In the genomic region with DNA sequence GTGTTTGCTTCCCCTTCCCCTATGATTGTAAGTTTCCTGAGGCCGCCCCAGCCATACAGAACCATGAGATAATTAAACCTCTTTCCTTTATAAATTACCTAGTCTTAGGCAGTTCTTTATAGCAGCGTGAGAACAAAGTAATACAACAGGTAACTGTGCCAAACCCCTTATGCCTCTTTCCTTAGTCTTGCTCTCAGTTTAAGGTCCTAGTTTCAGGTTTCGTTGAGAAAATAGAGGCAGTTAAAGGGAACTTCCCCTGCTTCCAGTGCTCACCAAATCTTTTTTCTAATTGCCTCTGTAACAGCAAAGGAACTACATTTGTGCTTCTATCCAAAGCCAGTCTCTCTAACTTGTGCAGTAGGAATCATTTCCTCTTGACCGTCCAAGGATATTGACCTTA, we compare ENCODE assay signal across 17 cellular contexts.
DNase-seq lines count a peak whose midpoint lies in the region; ATAC-seq and TF ChIP-seq lines count a peak whose summit lies in the region.
"Had no signal": no experiment of that assay in that cellular context is flagged by ENCODE, and none has a peak within 500 bp of the region (broad histone marks: within the 10 kb centered on the region; RNA-seq: fewer than 3 reads in every experiment).

No MANE protein-coding gene starts in this region.

- TF ChIP-seq CTCF in H9 (conservative IDR thresholded peaks at IDR 0.05) (no peak), endodermal cell (conservative IDR thresholded peaks at IDR 0.05) (no peak), nephron progenitor cell (IDR thresholded peaks at IDR 0.05) (no peak), mammary epithelial cell (conservative IDR thresholded peaks at IDR 0.05 in 1 of 2, IDR thresholded peaks at IDR 0.05 in 1 of 2; ENCODE audit: extremely low read depth in 1 of 2, insufficient read depth in 1 of 2, low read depth in 1 of 2, low read length in 2 of 2) (no peak)

- H3K36me3 ChIP-seq in endodermal cell (ENCODE audit: control insufficient read depth, insufficient read depth, low read length) (peaks cover 18% of the 10 kb centered on the region), mammary epithelial cell (ENCODE audit: insufficient read depth, low read length) (peaks cover 11% of the 10 kb centered on the region)
- H3K36me3 ChIP-seq: BE2C had no signal

- no peak overlapping the region for H3K27ac ChIP-seq in H9 (ENCODE audit: insufficient read length, low read depth, low read length)
- no peak overlapping the region for H3K27ac ChIP-seq in endodermal cell (ENCODE audit: low read depth, low read length)
- H3K27ac ChIP-seq in mammary epithelial cell (ENCODE audit: insufficient read depth, low read depth, low read length) = no peak overlapping the region
- H3K27ac ChIP-seq: A549 had no signal

- H3K79me1 ChIP-seq in H9 (ENCODE audit: insufficient read depth, low read depth, low read length, poor library complexity, severe bottlenecking) = no peaks in the 10 kb centered on the region

- H3K4me1 ChIP-seq in H9 (ENCODE audit: insufficient read depth, low read length) (peaks cover 7% of the 10 kb centered on the region; the same call in 1 of the 2 replicates), endodermal cell (ENCODE audit: control insufficient read depth, insufficient read depth, low read length) (no peaks in the 10 kb centered on the region), mammary epithelial cell (ENCODE audit: insufficient read depth, low read length) (no peaks in the 10 kb centered on the region)
- H3K4me1 ChIP-seq: A549, BE2C had no signal

- H2BK20ac ChIP-seq in H9 (ENCODE audit: low read depth, low read length, poor library complexity, severe bottlenecking) = no peak overlapping the region

- H2BK5ac ChIP-seq in H9 (ENCODE audit: insufficient read length, low read length) = no peak overlapping the region

- no peak overlapping the region for H2AK5ac ChIP-seq in H9 (ENCODE audit: insufficient read length, low read length)

- H3K4me3 Mint-ChIP-seq in H9 (no peak overlapping the region), endodermal cell (no peak overlapping the region), nephron progenitor cell (no peak overlapping the region)
- H3K4me3 Mint-ChIP-seq: CD14-positive monocyte; CD8-positive, alpha-beta T cell had no signal

- H4K5ac ChIP-seq in H9 (ENCODE audit: insufficient read length, low read depth, low read length) = no peak overlapping the region

- H3K4ac ChIP-seq in H9 (ENCODE audit: low read depth, low read length) = no peak overlapping the region

- no peak overlapping the region for H3K23ac ChIP-seq in H9 (ENCODE audit: insufficient read length, low read depth, low read length)

- H3K36me3 Mint-ChIP-seq in H9 (ENCODE audit: insufficient read depth in 1 of 3, low read depth in 3 of 3) = peaks cover 5 to 51% (median 24%) of the 10 kb centered on the region in 3 experiments; a peak in 6 of 7 replicates
- peaks cover 65% of the 10 kb centered on the region for H3K36me3 Mint-ChIP-seq in endodermal cell (ENCODE audit: low read depth)
- peaks cover 9% of the 10 kb centered on the region for H3K36me3 Mint-ChIP-seq in nephron progenitor cell (ENCODE audit: low read depth)
- H3K36me3 Mint-ChIP-seq: CD14-positive monocyte had no signal

- no peak overlapping the region for H3K56ac ChIP-seq in H9 (ENCODE audit: insufficient read length, low read depth, low read length)

- ATAC-seq in HG02970 (IDR thresholded peaks at IDR 0.05; ENCODE audit: low FRiP score, unreplicated experiment) = no peak
- ATAC-seq: A549; CD8-positive, alpha-beta T cell; HCT116 had no signal

- no peak overlapping the region for H4K91ac ChIP-seq in H9 (ENCODE audit: insufficient read length, low read depth, low read length)

- H2BK15ac ChIP-seq in H9 (ENCODE audit: low read depth, low read length) = no peak overlapping the region

- H4K8ac ChIP-seq in H9 (replicated peaks; ENCODE audit: insufficient read length, low read depth, low read length) = no peak overlapping the region

- H3K4me3 ChIP-seq in endodermal cell (ENCODE audit: low read length) (no peak overlapping the region), mammary epithelial cell (replicated peaks in 1 of 3; ENCODE audit: insufficient read depth in 1 of 3, low read depth in 2 of 3, low read length in 3 of 3) (no peak overlapping the region)
- H3K4me3 ChIP-seq: A549 had no signal

- no CpG with 5 or more reads among the region's 4 CpGs for WGBS in H9 (ENCODE audit: extremely low coverage, insufficient read length, low lambda C conversion rate)
- WGBS in endodermal cell (ENCODE audit: insufficient coverage in 1 of 2, insufficient read length in 1 of 2), 2 experiments = 82 to 92% methylated on average over 4 of the region's 4 CpGs
- 89% methylated on average over 4 of the region's 4 CpGs for WGBS in mammary epithelial cell (ENCODE audit: low coverage, missing lambda C conversion rate)

- H3K79me2 ChIP-seq in H9 (ENCODE audit: insufficient read depth, low read length) (no peaks in the 10 kb centered on the region), mammary epithelial cell (ENCODE audit: insufficient read depth, low read length) (no peaks in the 10 kb centered on the region)

- H3K9me3 ChIP-seq in H9 (ENCODE audit: control insufficient read depth, low read depth, low read length) (no peaks in the 10 kb centered on the region), endodermal cell (ENCODE audit: control insufficient read depth, low read length) (no peaks in the 10 kb centered on the region), mammary epithelial cell (replicated peaks; ENCODE audit: insufficient read depth, low read length) (no peaks in the 10 kb centered on the region)
- H3K9me3 ChIP-seq: A549, BE2C had no signal

- H4K20me1 ChIP-seq in H9 (ENCODE audit: control insufficient read depth, insufficient read depth, insufficient read length) (no peaks in the 10 kb centered on the region), mammary epithelial cell (ENCODE audit: insufficient read depth, low read length) (no peaks in the 10 kb centered on the region)

- no peak overlapping the region for H3K18ac ChIP-seq in H9 (ENCODE audit: insufficient read length, low read depth, low read length)

- H3K27me3 ChIP-seq in H9 (ENCODE audit: insufficient read depth, low read length) = no peaks in the 10 kb centered on the region
- H3K27me3 ChIP-seq in endodermal cell (ENCODE audit: control insufficient read depth, insufficient read depth, low read length, poor library complexity, severe bottlenecking) = no peaks in the 10 kb centered on the region
- H3K27me3 ChIP-seq in mammary epithelial cell (ENCODE audit: insufficient read depth, low read length) = no peaks in the 10 kb centered on the region
- H3K27me3 ChIP-seq: BE2C had no signal

- H3K27ac Mint-ChIP-seq in H9 (peak overlapping the region in 2 of 3 experiments; percentile 81 to 87; a peak in 4 of 7 replicates), endodermal cell (peak overlapping the region; percentile 52), nephron progenitor cell (peak overlapping the region; percentile 80)
- H3K27ac Mint-ChIP-seq: CD14-positive monocyte; CD8-positive, alpha-beta T cell had no signal

- in situ Hi-C loops in mammary epithelial cell (cut with MboI; ENCODE audit: low sequenced_read_pairs in 2 of 2) = no loop called here

- no peak for DNase-seq in H9
- no peak for DNase-seq in endodermal cell
- DNase-seq in nephron progenitor cell = no peak
- DNase-seq in HCEC 1CT = no peak
- DNase-seq in mammary epithelial cell = no peak
- DNase-seq: BE2C; CD8-positive, alpha-beta T cell; COR-L47; DMS153; DMS79 treated with DMSO at 0.1 percent for 48 hours; EL; IMR-90; KBM-7 had no signal

- no TSS peak for BruUV-seq in mammary epithelial cell (replicated peaks; lab: Mats Ljungman, UMichigan)

- H3K23me2 ChIP-seq in H9 (ENCODE audit: insufficient read length, low read depth, low read length, poor library complexity, severe bottlenecking) = no peaks in the 10 kb centered on the region

- dilution Hi-C loops in mammary epithelial cell (cut with HindIII; ENCODE audit: low sequenced_read_pairs) = no loop called here

- H3K27me3 Mint-ChIP-seq in H9 (ENCODE audit: low read depth) = no peaks in the 10 kb centered on the region
- H3K27me3 Mint-ChIP-seq in endodermal cell (ENCODE audit: insufficient read depth) = no peaks in the 10 kb centered on the region
- no peaks in the 10 kb centered on the region for H3K27me3 Mint-ChIP-seq in nephron progenitor cell (ENCODE audit: low read depth, poor library complexity)

- no peak overlapping the region for H3K14ac ChIP-seq in H9 (ENCODE audit: insufficient read depth, low read length)

- no peak overlapping the region for H2BK120ac ChIP-seq in H9 (ENCODE audit: low read depth, low read length, poor library complexity, severe bottlenecking)

- H2AFZ ChIP-seq in H9 (ENCODE audit: low read length) (no peak overlapping the region), mammary epithelial cell (ENCODE audit: low read depth, low read length) (no peak overlapping the region)

- CTCF ChIA-PET in mammary epithelial cell (lab: Charles Lee; ENCODE audit: low non-redundant PET) = no interaction called here

- no peak overlapping the region for H3K4me2 ChIP-seq in H9 (ENCODE audit: insufficient read depth, insufficient read length, low read length)
- no peak overlapping the region for H3K4me2 ChIP-seq in mammary epithelial cell (ENCODE audit: insufficient read depth, low read depth, low read length)
- H3K4me2 ChIP-seq: A549 had no signal

- H2BK12ac ChIP-seq in H9 (ENCODE audit: insufficient read length, low read depth, low read length) = no peak overlapping the region

- H3K9ac ChIP-seq in H9 (ENCODE audit: extremely low read depth, insufficient read length, low read length) (no peak overlapping the region), endodermal cell (ENCODE audit: extremely low read depth, low read length, poor library complexity, severe bottlenecking) (no peak overlapping the region), mammary epithelial cell (ENCODE audit: insufficient read depth, low read length) (no peak overlapping the region)

- intact Hi-C loops in mammary epithelial cell (cut with micrococcal nuclease) = no loop called here

- no peak overlapping the region for H3T11ph ChIP-seq in H9 (ENCODE audit: low read length)

- H3K4me1 Mint-ChIP-seq in H9 = peaks cover 24% of the 10 kb centered on the region in 2 experiments
- H3K4me1 Mint-ChIP-seq in endodermal cell = peaks cover 15% of the 10 kb centered on the region
- H3K4me1 Mint-ChIP-seq in nephron progenitor cell = peaks cover 13% of the 10 kb centered on the region

- H3K9me3 Mint-ChIP-seq in H9 (no peaks in the 10 kb centered on the region), endodermal cell (no peaks in the 10 kb centered on the region), nephron progenitor cell (no peaks in the 10 kb centered on the region)
- H3K9me3 Mint-ChIP-seq: CD8-positive, alpha-beta T cell had no signal
